ENCODE assay signal across 8 cellular contexts in the genomic region with DNA sequence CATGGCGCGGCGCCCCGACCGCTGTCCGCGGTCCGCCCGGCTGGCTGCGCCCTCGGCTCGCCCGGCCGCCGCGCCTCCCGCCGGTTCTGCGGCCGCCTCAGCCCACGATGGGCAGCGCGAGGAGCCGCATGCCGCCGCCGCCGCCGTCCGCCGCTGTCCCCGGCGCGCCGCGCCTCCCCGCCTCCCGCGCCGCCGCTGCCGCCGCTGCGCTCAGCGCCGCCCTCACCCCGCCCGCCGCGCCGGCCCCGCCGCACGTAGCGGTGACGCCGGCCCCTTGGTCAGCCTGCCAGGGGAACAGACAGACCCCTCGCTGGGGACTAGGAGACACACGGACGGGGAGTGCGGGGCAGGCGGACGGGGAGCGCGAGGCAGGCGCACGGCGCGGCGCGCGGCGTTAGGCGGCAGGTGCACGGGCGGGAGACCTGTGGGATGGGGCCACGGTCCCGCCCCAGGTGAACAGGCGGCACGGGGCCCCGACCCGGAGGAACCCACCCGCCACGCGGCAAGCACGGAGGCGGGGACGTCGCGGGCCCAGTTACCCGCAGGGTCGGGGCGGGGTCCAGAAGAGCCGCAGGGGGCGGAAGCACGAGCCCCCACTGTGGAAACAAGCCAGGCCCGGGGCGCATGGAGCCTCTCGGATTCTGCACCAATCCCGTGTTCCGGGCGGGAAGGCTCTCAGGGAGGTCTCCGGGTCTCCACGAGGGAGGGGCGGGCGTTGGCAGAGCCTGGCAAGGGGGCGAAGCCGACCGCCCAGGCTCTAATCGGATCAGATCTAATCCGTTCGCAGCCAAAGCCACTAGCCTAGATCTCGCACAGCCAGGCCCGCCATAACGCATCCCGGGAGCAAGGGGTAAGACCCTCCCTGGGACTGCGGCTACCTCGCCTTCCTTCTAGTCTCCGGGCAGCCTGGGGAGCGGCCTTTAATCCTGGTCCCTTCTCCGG. TPM values are rescaled to one million over a fixed set of nuclear protein-coding genes. Genes with fewer than 3 reads are reported as not detected.
DNase-seq lines count a peak whose midpoint lies in the region; ATAC-seq and TF ChIP-seq lines count a peak whose summit lies in the region.

TSS of gene CSPG5 (minus strand) at position 175 of the 942 bp plus-strand sequence. CDS start at position 3, 172 bp downstream.

- H3K27ac Mint-ChIP-seq in endodermal cell, result no peak within 1 kb of the TSS

- no peaks in the 10 kb centered on the region for H3K4me1 Mint-ChIP-seq in endodermal cell

- H3K4me3 Mint-ChIP-seq in endodermal cell, result peak within 1 kb of the TSS; percentile 44

- POLR2A ChIA-PET in BJ (lab: Charles Lee), result no interaction called here

- TF ChIP-seq CTCF in BJ (IDR thresholded peaks at IDR 0.05; ENCODE audit: insufficient read depth, low read depth, low read length) (no peak), endodermal cell (conservative IDR thresholded peaks at IDR 0.05) (no peak), thyroid gland (IDR thresholded peaks at IDR 0.05) (no peak)

- intact Hi-C loops in thyroid gland (cut with DNase I), result no loop called here

- H3K36me3 ChIP-seq in BJ (ENCODE audit: control insufficient read depth, insufficient read depth, low read length) (no peaks in the 10 kb centered on the region), endodermal cell (ENCODE audit: control insufficient read depth, insufficient read depth, low read length) (no peaks in the 10 kb centered on the region), mucosa of rectum (ENCODE audit: control insufficient read depth in 2 of 2, insufficient read depth in 2 of 2, low read length in 2 of 2) (no peaks in the 10 kb centered on the region), thyroid gland (no peaks in the 10 kb centered on the region)

- no peaks in the 10 kb centered on the region for H3K9me3 Mint-ChIP-seq in endodermal cell

- TF ChIP-seq POLR2A in thyroid gland (IDR thresholded peaks at IDR 0.05), result no peak

- peak; percentile 50 for ATAC-seq in HG02571 (IDR thresholded peaks at IDR 0.05; ENCODE audit: unreplicated experiment)
- ATAC-seq in HG02610 (IDR thresholded peaks at IDR 0.05; ENCODE audit: unreplicated experiment), result no peak

- DNase-seq in BJ (ENCODE audit: low read depth) (no peak), endodermal cell (peak; percentile 78), thyroid gland (peak; percentile 27), NCI-H187 treated with DMSO at 0.1 percent for 48 hours (lab: John Stamatoyannopoulos, UW) (no peak)
- peak; percentile 16 for DNase-seq in activated CD4-positive, alpha-beta T cell treated with anti-CD3 and anti-CD28 coated beads, Interleukin-2, amount 50 U/mL, for 1 hour

- H3K4me3 ChIP-seq in BJ (ENCODE audit: low read depth, low read length) (peak within 1 kb of the TSS; percentile 53), endodermal cell (ENCODE audit: low read length) (peak within 1 kb of the TSS; percentile 58), mucosa of rectum (ENCODE audit: low read length in 2 of 2) (peak within 1 kb of the TSS; percentile 52 to 55), thyroid gland (replicated peaks in 1 of 3) (peak within 1 kb of the TSS in 2 of 3 donors; percentile 22 to 60)

- no peaks in the 10 kb centered on the region for H3K4me1 ChIP-seq in endodermal cell (ENCODE audit: control insufficient read depth, insufficient read depth, low read length)
- H3K4me1 ChIP-seq in mucosa of rectum (ENCODE audit: control insufficient read depth in 2 of 2, insufficient read depth in 2 of 2, low read length in 2 of 2), result peaks cover 4 to 5% of the 10 kb centered on the region in 2 donors
- H3K4me1 ChIP-seq in thyroid gland, result peaks cover 7 to 15% of the 10 kb centered on the region in 2 donors

- H3K9me3 ChIP-seq in endodermal cell (ENCODE audit: control insufficient read depth, low read length) (no peaks in the 10 kb centered on the region), mucosa of rectum (ENCODE audit: control insufficient read depth in 2 of 2, low read length in 2 of 2) (no peaks in the 10 kb centered on the region), thyroid gland (no peaks in the 10 kb centered on the region)

- CTCF ChIA-PET in BJ (lab: Yijun Ruan, JAX), result interaction anchor here (0.6 kb wide), 1 partner anchor 182 kb away, joined by 3 read pairs; no protein-coding TSS in a partner anchor

- peaks cover 70% of the 10 kb centered on the region for H3K27me3 Mint-ChIP-seq in endodermal cell (ENCODE audit: insufficient read depth)

- H3K27me3 ChIP-seq in BJ (ENCODE audit: control insufficient read depth, insufficient read depth, low read length), result peaks cover 23% of the 10 kb centered on the region
- peaks cover 44% of the 10 kb centered on the region for H3K27me3 ChIP-seq in endodermal cell (ENCODE audit: control insufficient read depth, insufficient read depth, low read length, poor library complexity, severe bottlenecking)
- peaks cover 19 to 23% of the 10 kb centered on the region in 2 donors for H3K27me3 ChIP-seq in mucosa of rectum (ENCODE audit: control insufficient read depth in 2 of 2, insufficient read depth in 2 of 2, low read length in 2 of 2)
- H3K27me3 ChIP-seq in thyroid gland, result no peaks in the 10 kb centered on the region

- H3K9ac ChIP-seq in endodermal cell (ENCODE audit: extremely low read depth, low read length, poor library complexity, severe bottlenecking) (no peak within 1 kb of the TSS), mucosa of rectum (ENCODE audit: low read depth in 1 of 2, low read length in 2 of 2) (peak within 1 kb of the TSS in 1 of 2 donors; percentile 16)

- H3K27ac ChIP-seq in endodermal cell (ENCODE audit: low read depth, low read length), result no peak within 1 kb of the TSS
- no peak within 1 kb of the TSS for H3K27ac ChIP-seq in mucosa of rectum (ENCODE audit: low read depth in 2 of 2, low read length in 2 of 2)
- H3K27ac ChIP-seq in thyroid gland, result no peak within 1 kb of the TSS

- H3K36me3 Mint-ChIP-seq in endodermal cell (ENCODE audit: low read depth), result no peaks in the 10 kb centered on the region

- 5 to 15% methylated on average over 61 to 121 of the region's 121 CpGs for WGBS in endodermal cell (ENCODE audit: insufficient coverage in 1 of 2, insufficient read length in 1 of 2), 2 experiments
- WGBS in thyroid gland, 2 donors, result 1 to 25% methylated on average over 10 to 15 of the region's 121 CpGs

RNA-seq across cellular contexts. Expression of gene CSPG5, which starts in this region (rescaled TPM):
- 0.04 and 0.05 TPM in 2 replicates for polyA plus RNA-seq in BJ (2011; rRNA removed)
- 0.15 TPM in 1 of 2 replicates, not detected in the other for polyA minus RNA-seq in BJ (2011; rRNA and poly(A)+ RNA removed)
- total RNA-seq in endodermal cell (under 1 TPM; 0.53 to 0.70 TPM), thyroid gland (1 to 10 TPM in 1 of 4 donors, under 1 TPM in 3; 0.54 to 1.8 (median 0.68) TPM)
- 11.2 TPM for polyA plus RNA-seq in endodermal cell (2013, experiment 1 of 2)
- 7.8 TPM for polyA plus RNA-seq in endodermal cell (2013, experiment 2 of 2)

Comparison
In these comparisons a context has a peak if more than half of its experiments do, and no peak if none do; other contexts are left out.
1. DNase-seq: peak in activated CD4-positive, alpha-beta T cell treated with anti-CD3 and anti-CD28 coated beads, Interleukin-2, amount 50 U/mL, for 1 hour (single experiment), endodermal cell (single experiment) and thyroid gland (2 of 2); none in BJ (single experiment) and NCI-H187 treated with DMSO at 0.1 percent for 48 hours (single experiment).
2. Peak in every context shown above with its lines, with median percentiles within 50 percentile points of each other: H3K4me3 ChIP-seq.